8 cellular contexts compared by ENCODE assay signal in genomic region chr11:842370-843002, GRCh38. TPM values are rescaled to one million over a fixed set of nuclear protein-coding genes. Genes with fewer than 3 reads are reported as not detected.
DNase-seq lines count a peak whose midpoint lies in the region; ATAC-seq, FAIRE-seq and TF ChIP-seq lines count a peak whose summit lies in the region.

Gene POLR2L, minus strand, starts transcription at chr11:842529. Its CDS starts 21 bp downstream, at chr11:842508.
Gene TSPAN4, plus strand, starts transcription at chr11:842852. Its CDS starts 7,453 bp downstream, at chr11:850305.

- H3K27me3 ChIP-seq in right cardiac atrium (ENCODE audit: control insufficient read depth, insufficient read depth), result no peaks in the 10 kb centered on the region

- FAIRE-seq in GM12891 (lab: Jason Lieb, UNC), result peak; percentile 99
- FAIRE-seq in urothelium cell line (lab: Jason Lieb, UNC), result no peak

- WGBS in right cardiac atrium, result under 1% methylated on average over 87 of the region's 87 CpGs

- no peaks in the 10 kb centered on the region for H3K9me3 ChIP-seq in right cardiac atrium (ENCODE audit: control insufficient read depth, low read length)

- peak; percentile 99 for TF ChIP-seq POLR2A in GM12891 (IDR thresholded peaks at IDR 0.05; ENCODE audit: low read depth, low read length)

- ATAC-seq in HG02588 (IDR thresholded peaks at IDR 0.05; ENCODE audit: unreplicated experiment) (peak; percentile 64), right cardiac atrium (peak; percentile 30 to 38)

- peak within 1 kb of the TSS; percentile 86 for H3K4me3 ChIP-seq in right cardiac atrium (ENCODE audit: low read length)

- intact Hi-C loops in right cardiac atrium (cut with DNase I), result no loop called here

- peak within 1 kb of the TSS; percentile 95 for H3K27ac ChIP-seq in right cardiac atrium (ENCODE audit: low read length)

- DNase-seq in GM12891 (ENCODE audit: insufficient read length, low spot score) (peak; percentile 98), NCI-H1105 (lab: John Stamatoyannopoulos, UW) (peak; percentile 83), T-helper 22 cell (ENCODE audit: low read depth) (peak; percentile 75), anterior cingulate cortex (lab: John Stamatoyannopoulos, UW) (peak in 57 of 58 donors; percentile 53 to 94 (median 83)), right cardiac atrium (peak; percentile 91 to 96 (median 96)), putamen (ENCODE audit: low spot score) (peak; percentile 85), urothelium cell line (ENCODE audit: low spot score) (peak; percentile 74)

- peaks cover 12% of the 10 kb centered on the region for H3K4me1 ChIP-seq in right cardiac atrium (ENCODE audit: control insufficient read depth, insufficient read depth, low read length)

TF ChIP-seq in GM12891, 5 proteins besides CTCF, POLR2A, EP300 and RAD21:
- TF ChIP-seq SPI1 (IDR thresholded peaks at IDR 0.05; ENCODE audit: low read depth, low read length) (no peak), POLR2AphosphoS5 (IDR thresholded peaks at IDR 0.05; ENCODE audit: low read depth, low read length) (peak; percentile 98), PAX5 (IDR thresholded peaks at IDR 0.05; ENCODE audit: insufficient read depth, low read length, severe bottlenecking) (no peak), TAF1 (IDR thresholded peaks at IDR 0.05; ENCODE audit: low read depth, low read length) (peak; percentile 93), POU2F2 (IDR thresholded peaks at IDR 0.05; ENCODE audit: low read depth, low read length) (peak; percentile 85)

RNA-seq across cellular contexts. Expression of gene POLR2L, which starts in this region (rescaled TPM):
- polyA plus RNA-seq in GM12891 (2012; ENCODE audit: low read depth, missing spikeins), result 195 TPM
- total RNA-seq in right cardiac atrium, result 100 to 1,000 TPM; 147 to 223 (median 191) TPM
- 278 TPM for polyA plus RNA-seq in right cardiac atrium

RNA-seq across cellular contexts. Expression of gene TSPAN4, which starts in this region (rescaled TPM):
- 5.6 TPM for polyA plus RNA-seq in GM12891 (2012; ENCODE audit: low read depth, missing spikeins)
- 10 to 100 TPM; 36.6 to 45.1 (median 40.4) TPM for total RNA-seq in right cardiac atrium
- polyA plus RNA-seq in right cardiac atrium, result 41.3 TPM

Comparison
In these comparisons a context has a peak if more than half of its experiments do, and no peak if none do; other contexts are left out.
1. Peak in every context shown above with its lines: DNase-seq, ATAC-seq, H3K4me3 ChIP-seq and H3K27ac ChIP-seq.